14 cellular contexts compared by ENCODE assay signal in the genomic region with DNA sequence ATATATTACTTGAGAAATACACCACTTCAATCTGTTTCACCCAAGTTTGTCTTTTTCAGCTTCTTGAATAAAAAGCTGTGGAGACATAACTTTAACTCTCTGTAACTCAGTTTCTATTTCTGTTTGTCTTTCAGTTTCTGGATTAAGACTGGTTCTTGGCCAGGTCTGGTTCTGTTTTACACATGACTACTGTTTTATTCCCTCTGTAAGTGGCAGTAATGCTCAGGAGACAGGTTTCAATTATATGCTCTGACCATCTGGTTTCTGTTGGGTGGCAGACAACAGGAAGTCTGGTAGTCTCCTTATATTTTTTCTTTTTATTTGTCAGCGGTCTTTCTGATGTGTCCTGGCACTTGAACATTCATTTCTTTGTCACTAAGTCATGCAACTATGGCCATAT.
DNase-seq lines count a peak whose midpoint lies in the region; ATAC-seq lines count a peak whose summit lies in the region.
"Had no signal": no experiment of that assay in that cellular context is flagged by ENCODE, and none has a peak within 500 bp of the region (broad histone marks: within the 10 kb centered on the region; RNA-seq: fewer than 3 reads in every experiment).

No MANE protein-coding gene starts in this region.

- H3K27me3 Mint-ChIP-seq in activated T-helper 2 cell treated with anti-CD3 and anti-CD28 coated beads, Interferon-gamma antibody, Interleukin-2, Interleukin-4, amounts not matched to agents 10 μg/mL and 5 μg/mL and 100 μg/mL, durations not matched to agents 14 hours and 24 hours and 36 hours (ENCODE audit: low read depth) = peaks cover 6% of the 10 kb centered on the region

- peaks cover 6% of the 10 kb centered on the region for H3K4me1 Mint-ChIP-seq in activated T-helper 2 cell treated with anti-CD3 and anti-CD28 coated beads, Interferon-gamma antibody, Interleukin-2, Interleukin-4, amounts not matched to agents 10 μg/mL and 5 μg/mL and 100 μg/mL, durations not matched to agents 14 hours and 24 hours and 36 hours (ENCODE audit: low read depth)
- H3K4me1 Mint-ChIP-seq: central memory CD8-positive, alpha-beta T cell; immature natural killer cell had no signal

- no peak for DNase-seq in activated T-helper 2 cell treated with anti-CD3 and anti-CD28 coated beads, Interferon-gamma antibody, Interleukin-2, Interleukin-4, amounts not matched to agents 10 μg/mL and 5 μg/mL and 100 μg/mL, durations not matched to agents 14 hours and 24 hours and 36 hours (ENCODE audit: low spot score)
- DNase-seq in stimulated activated naive CD4-positive, alpha-beta T cell (lab: John Stamatoyannopoulos, UW) = no peak
- DNase-seq in MV-4-11 (lab: John Stamatoyannopoulos, UW) = no peak
- DNase-seq in head of caudate nucleus = no peak
- DNase-seq: activated gamma-delta T cell, Caco-2, immature natural killer cell, right cardiac atrium, SW 1271, upper lobe of left lung had no signal

- no peaks in the 10 kb centered on the region for H3K36me3 Mint-ChIP-seq in activated T-helper 2 cell treated with anti-CD3 and anti-CD28 coated beads, Interferon-gamma antibody, Interleukin-2, Interleukin-4, amounts not matched to agents 10 μg/mL and 5 μg/mL and 100 μg/mL, durations not matched to agents 14 hours and 24 hours and 36 hours (ENCODE audit: low read depth)
- H3K36me3 Mint-ChIP-seq: immature natural killer cell had no signal

- H3K9me3 Mint-ChIP-seq in activated T-helper 2 cell treated with anti-CD3 and anti-CD28 coated beads, Interferon-gamma antibody, Interleukin-2, Interleukin-4, amounts not matched to agents 10 μg/mL and 5 μg/mL and 100 μg/mL, durations not matched to agents 14 hours and 24 hours and 36 hours = peaks cover 6% of the 10 kb centered on the region
- H3K9me3 Mint-ChIP-seq: central memory CD8-positive, alpha-beta T cell had no signal

- peak overlapping the region; percentile 20 for H3K27ac Mint-ChIP-seq in activated T-helper 2 cell treated with anti-CD3 and anti-CD28 coated beads, Interferon-gamma antibody, Interleukin-2, Interleukin-4, amounts not matched to agents 10 μg/mL and 5 μg/mL and 100 μg/mL, durations not matched to agents 14 hours and 24 hours and 36 hours
- H3K27ac Mint-ChIP-seq: immature natural killer cell had no signal

- ATAC-seq in GM18907 (IDR thresholded peaks at IDR 0.05; ENCODE audit: unreplicated experiment) = peak; percentile 88
- ATAC-seq in GM21447 (IDR thresholded peaks at IDR 0.05; ENCODE audit: unreplicated experiment) = peak; percentile 87
- peak; percentile 78 for ATAC-seq in HG03066 (IDR thresholded peaks at IDR 0.05; ENCODE audit: low read depth, unreplicated experiment)
- ATAC-seq: right cardiac atrium had no signal

- intact Hi-C loops in activated T-helper 2 cell treated with anti-CD3 and anti-CD28 coated beads, Interferon-gamma antibody, Interleukin-2, Interleukin-4, amounts not matched to agents 10 μg/mL and 5 μg/mL and 100 μg/mL, durations not matched to agents 14 hours and 24 hours and 36 hours (cut with micrococcal nuclease) = no loop called here
- intact Hi-C loops in head of caudate nucleus (cut with DNase I) = no loop called here

- no peak overlapping the region for H3K4me3 Mint-ChIP-seq in activated T-helper 2 cell treated with anti-CD3 and anti-CD28 coated beads, Interferon-gamma antibody, Interleukin-2, Interleukin-4, amounts not matched to agents 10 μg/mL and 5 μg/mL and 100 μg/mL, durations not matched to agents 14 hours and 24 hours and 36 hours (ENCODE audit: low read depth)
- H3K4me3 Mint-ChIP-seq: central memory CD8-positive, alpha-beta T cell; immature natural killer cell had no signal
